ENCODE assay signal across 1 cellular context in the genomic region with DNA sequence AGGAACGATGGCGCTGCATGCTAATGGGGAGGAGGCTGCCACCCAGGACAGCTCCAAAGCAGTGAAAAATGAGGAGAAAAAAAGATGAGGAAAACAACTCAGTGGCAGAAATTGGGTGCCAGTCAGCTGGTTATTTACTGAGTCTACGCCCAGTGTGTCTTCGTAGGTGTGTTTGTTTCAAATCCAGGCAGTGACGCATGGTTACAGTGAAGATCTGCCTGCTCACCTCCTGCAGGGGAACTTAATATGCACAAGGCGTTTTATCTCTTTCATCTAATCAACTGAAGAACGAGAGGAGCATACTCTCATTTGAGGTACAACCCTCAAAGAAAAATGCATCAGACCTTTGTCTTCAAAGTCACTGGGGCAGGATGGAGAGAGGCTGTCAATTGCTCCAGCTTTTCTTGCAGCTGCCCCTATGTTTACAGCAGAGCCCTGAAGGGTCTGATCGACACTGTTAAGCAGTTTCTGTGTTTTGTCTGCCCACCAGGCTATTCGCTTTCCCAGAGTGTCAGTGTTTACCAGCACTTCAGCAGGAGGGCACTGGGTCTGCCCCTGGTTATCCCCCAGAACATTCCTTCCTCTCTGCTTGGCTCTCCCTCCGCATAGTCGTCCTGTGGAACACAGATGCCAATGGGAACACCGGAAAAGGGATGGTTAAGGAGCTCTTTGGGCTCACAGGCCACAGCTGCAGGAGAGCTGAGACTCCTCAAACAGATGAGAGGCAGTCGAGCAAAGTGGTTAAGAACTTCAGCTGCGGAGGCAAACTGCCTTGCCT.
TF ChIP-seq lines count a peak whose summit lies in the region.

No MANE protein-coding gene starts in this region.

TF ChIP-seq in GM23338, 12 proteins besides CTCF, POLR2A, EP300 and RAD21:
- TF ChIP-seq, protein P1, sequence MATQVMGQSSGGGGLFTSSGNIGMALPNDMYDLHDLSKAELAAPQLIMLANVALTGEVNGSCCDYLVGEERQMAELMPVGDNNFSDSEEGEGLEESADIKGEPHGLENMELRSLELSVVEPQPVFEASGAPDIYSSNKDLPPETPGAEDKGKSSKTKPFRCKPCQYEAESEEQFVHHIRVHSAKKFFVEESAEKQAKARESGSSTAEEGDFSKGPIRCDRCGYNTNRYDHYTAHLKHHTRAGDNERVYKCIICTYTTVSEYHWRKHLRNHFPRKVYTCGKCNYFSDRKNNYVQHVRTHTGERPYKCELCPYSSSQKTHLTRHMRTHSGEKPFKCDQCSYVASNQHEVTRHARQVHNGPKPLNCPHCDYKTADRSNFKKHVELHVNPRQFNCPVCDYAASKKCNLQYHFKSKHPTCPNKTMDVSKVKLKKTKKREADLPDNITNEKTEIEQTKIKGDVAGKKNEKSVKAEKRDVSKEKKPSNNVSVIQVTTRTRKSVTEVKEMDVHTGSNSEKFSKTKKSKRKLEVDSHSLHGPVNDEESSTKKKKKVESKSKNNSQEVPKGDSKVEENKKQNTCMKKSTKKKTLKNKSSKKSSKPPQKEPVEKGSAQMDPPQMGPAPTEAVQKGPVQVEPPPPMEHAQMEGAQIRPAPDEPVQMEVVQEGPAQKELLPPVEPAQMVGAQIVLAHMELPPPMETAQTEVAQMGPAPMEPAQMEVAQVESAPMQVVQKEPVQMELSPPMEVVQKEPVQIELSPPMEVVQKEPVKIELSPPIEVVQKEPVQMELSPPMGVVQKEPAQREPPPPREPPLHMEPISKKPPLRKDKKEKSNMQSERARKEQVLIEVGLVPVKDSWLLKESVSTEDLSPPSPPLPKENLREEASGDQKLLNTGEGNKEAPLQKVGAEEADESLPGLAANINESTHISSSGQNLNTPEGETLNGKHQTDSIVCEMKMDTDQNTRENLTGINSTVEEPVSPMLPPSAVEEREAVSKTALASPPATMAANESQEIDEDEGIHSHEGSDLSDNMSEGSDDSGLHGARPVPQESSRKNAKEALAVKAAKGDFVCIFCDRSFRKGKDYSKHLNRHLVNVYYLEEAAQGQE (IDR thresholded peaks at IDR 0.05; ENCODE audit: unreplicated experiment) = no peak
- no peak for TF ChIP-seq CREB1 (CRISPR knock-in tag; IDR thresholded peaks at IDR 0.05; ENCODE audit: low read depth)
- TF ChIP-seq ZNF331 (CRISPR knock-in tag; IDR thresholded peaks at IDR 0.05; ENCODE audit: low read depth) = no peak
- no peak for TF ChIP-seq EZH2 (IDR thresholded peaks at IDR 0.05; ENCODE audit: low read depth, unreplicated experiment)
- TF ChIP-seq, protein P2, sequence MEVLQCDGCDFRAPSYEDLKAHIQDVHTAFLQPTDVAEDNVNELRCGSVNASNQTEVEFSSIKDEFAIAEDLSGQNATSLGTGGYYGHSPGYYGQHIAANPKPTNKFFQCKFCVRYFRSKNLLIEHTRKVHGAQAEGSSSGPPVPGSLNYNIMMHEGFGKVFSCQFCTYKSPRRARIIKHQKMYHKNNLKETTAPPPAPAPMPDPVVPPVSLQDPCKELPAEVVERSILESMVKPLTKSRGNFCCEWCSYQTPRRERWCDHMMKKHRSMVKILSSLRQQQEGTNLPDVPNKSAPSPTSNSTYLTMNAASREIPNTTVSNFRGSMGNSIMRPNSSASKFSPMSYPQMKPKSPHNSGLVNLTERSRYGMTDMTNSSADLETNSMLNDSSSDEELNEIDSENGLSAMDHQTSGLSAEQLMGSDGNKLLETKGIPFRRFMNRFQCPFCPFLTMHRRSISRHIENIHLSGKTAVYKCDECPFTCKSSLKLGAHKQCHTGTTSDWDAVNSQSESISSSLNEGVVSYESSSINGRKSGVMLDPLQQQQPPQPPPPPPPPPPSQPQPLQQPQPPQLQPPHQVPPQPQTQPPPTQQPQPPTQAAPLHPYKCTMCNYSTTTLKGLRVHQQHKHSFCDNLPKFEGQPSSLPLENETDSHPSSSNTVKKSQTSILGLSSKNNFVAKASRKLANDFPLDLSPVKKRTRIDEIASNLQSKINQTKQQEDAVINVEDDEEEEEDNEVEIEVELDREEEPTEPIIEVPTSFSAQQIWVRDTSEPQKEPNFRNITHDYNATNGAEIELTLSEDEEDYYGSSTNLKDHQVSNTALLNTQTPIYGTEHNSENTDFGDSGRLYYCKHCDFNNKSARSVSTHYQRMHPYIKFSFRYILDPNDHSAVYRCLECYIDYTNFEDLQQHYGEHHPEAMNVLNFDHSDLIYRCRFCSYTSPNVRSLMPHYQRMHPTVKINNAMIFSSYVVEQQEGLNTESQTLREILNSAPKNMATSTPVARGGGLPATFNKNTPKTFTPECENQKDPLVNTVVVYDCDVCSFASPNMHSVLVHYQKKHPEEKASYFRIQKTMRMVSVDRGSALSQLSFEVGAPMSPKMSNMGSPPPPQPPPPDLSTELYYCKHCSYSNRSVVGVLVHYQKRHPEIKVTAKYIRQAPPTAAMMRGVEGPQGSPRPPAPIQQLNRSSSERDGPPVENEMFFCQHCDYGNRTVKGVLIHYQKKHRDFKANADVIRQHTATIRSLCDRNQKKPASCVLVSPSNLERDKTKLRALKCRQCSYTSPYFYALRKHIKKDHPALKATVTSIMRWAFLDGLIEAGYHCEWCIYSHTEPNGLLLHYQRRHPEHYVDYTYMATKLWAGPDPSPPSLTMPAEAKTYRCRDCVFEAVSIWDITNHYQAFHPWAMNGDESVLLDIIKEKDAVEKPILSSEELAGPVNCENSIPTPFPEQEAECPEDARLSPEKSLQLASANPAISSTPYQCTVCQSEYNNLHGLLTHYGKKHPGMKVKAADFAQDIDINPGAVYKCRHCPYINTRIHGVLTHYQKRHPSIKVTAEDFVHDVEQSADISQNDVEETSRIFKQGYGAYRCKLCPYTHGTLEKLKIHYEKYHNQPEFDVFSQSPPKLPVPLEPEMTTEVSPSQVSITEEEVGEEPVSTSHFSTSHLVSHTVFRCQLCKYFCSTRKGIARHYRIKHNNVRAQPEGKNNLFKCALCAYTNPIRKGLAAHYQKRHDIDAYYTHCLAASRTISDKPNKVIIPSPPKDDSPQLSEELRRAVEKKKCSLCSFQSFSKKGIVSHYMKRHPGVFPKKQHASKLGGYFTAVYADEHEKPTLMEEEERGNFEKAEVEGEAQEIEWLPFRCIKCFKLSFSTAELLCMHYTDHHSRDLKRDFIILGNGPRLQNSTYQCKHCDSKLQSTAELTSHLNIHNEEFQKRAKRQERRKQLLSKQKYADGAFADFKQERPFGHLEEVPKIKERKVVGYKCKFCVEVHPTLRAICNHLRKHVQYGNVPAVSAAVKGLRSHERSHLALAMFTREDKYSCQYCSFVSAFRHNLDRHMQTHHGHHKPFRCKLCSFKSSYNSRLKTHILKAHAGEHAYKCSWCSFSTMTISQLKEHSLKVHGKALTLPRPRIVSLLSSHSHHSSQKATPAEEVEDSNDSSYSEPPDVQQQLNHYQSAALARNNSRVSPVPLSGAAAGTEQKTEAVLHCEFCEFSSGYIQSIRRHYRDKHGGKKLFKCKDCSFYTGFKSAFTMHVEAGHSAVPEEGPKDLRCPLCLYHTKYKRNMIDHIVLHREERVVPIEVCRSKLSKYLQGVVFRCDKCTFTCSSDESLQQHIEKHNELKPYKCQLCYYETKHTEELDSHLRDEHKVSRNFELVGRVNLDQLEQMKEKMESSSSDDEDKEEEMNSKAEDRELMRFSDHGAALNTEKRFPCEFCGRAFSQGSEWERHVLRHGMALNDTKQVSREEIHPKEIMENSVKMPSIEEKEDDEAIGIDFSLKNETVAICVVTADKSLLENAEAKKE (CRISPR knock-in tag; IDR thresholded peaks at IDR 0.05) = no peak
- TF ChIP-seq JUNB (IDR thresholded peaks at IDR 0.05; ENCODE audit: unreplicated experiment) = no peak
- TF ChIP-seq STAT1 (IDR thresholded peaks at IDR 0.05; ENCODE audit: unreplicated experiment) = no peak
- TF ChIP-seq, protein P3, sequence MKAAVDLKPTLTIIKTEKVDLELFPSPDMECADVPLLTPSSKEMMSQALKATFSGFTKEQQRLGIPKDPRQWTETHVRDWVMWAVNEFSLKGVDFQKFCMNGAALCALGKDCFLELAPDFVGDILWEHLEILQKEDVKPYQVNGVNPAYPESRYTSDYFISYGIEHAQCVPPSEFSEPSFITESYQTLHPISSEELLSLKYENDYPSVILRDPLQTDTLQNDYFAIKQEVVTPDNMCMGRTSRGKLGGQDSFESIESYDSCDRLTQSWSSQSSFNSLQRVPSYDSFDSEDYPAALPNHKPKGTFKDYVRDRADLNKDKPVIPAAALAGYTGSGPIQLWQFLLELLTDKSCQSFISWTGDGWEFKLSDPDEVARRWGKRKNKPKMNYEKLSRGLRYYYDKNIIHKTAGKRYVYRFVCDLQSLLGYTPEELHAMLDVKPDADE (IDR thresholded peaks at IDR 0.05) = no peak
- no peak for TF ChIP-seq POLR2AphosphoS5 (IDR thresholded peaks at IDR 0.05; ENCODE audit: low read depth)
- no peak for TF ChIP-seq ZNF114 (CRISPR knock-in tag; IDR thresholded peaks at IDR 0.05)
- no peak for TF ChIP-seq NANOG (IDR thresholded peaks at IDR 0.05; ENCODE audit: borderline replicate concordance)
- TF ChIP-seq EZH2phosphoT487 (IDR thresholded peaks at IDR 0.05; ENCODE audit: unreplicated experiment) = no peak
